1 cellular context compared by ENCODE assay signal in genomic region chr19:3626473-3627350, GRCh38.
TF ChIP-seq lines count a peak whose summit lies in the region.

Gene CACTIN, minus strand, starts transcription at chr19:3626790. Its CDS starts 28 bp downstream, at chr19:3626762.

TF ChIP-seq in SK-N-SH, 30 proteins besides CTCF, POLR2A, EP300 and RAD21 (continued from another document):
- TF ChIP-seq PBX3 (IDR thresholded peaks at IDR 0.05) (no peak), POLR2AphosphoS5 (IDR thresholded peaks at IDR 0.05; ENCODE audit: low read depth, low read length) (peak; percentile 78), TAF1 (IDR thresholded peaks at IDR 0.05; ENCODE audit: borderline replicate concordance, low read depth, low read length) (peak; percentile 83), FOXJ3 (CRISPR knock-in tag; IDR thresholded peaks at IDR 0.05) (no peak), YY1 (IDR thresholded peaks at IDR 0.05; ENCODE audit: low read depth) (peak; percentile 54; the same call in 1 of the 2 replicates), JUND (IDR thresholded peaks at IDR 0.05) (no peak), CHD2 (IDR thresholded peaks at IDR 0.05; ENCODE audit: low read length, partially characterized antibody) (no peak), ZBTB33 (IDR thresholded peaks at IDR 0.05; ENCODE audit: borderline replicate concordance, low read depth) (no peak), NRF1 (IDR thresholded peaks at IDR 0.05; ENCODE audit: low read depth, low read length) (no peak), TEAD4 (IDR thresholded peaks at IDR 0.05; ENCODE audit: borderline replicate concordance, insufficient read depth) (no peak), ELF1 (IDR thresholded peaks at IDR 0.05) (peak; percentile 79), MXI1 (IDR thresholded peaks at IDR 0.05; ENCODE audit: low read depth, low read length) (peak; percentile 84)
